ENCODE assay signal across 10 cellular contexts in genomic region chr13:87123987-87124784, GRCh38.
A peak's percentile ranks its signal among the peaks of the same experiment; 100 is the strongest.
DNase-seq lines count a peak whose midpoint lies in the region; ATAC-seq and TF ChIP-seq lines count a peak whose summit lies in the region.
"Had no signal": no experiment of that assay in that cellular context is flagged by ENCODE, and none has a peak within 500 bp of the region (broad histone marks: within the 10 kb centered on the region; RNA-seq: fewer than 3 reads in every experiment).

No MANE protein-coding gene starts in this region.

- no peak for TF ChIP-seq POLR2A in GM18505 (IDR thresholded peaks at IDR 0.05; ENCODE audit: borderline replicate concordance, extremely low read depth, insufficient read depth, insufficient read length)

- no peaks in the 10 kb centered on the region for H3K9me3 ChIP-seq in AG04450 (ENCODE audit: control insufficient read depth, insufficient read depth, low read length)

- H3K36me3 Mint-ChIP-seq in progenitor cell of endocrine pancreas (ENCODE audit: insufficient read depth), result no peaks in the 10 kb centered on the region

- CTCF ChIA-PET in AG04450 (lab: Charles Lee), result no interaction called here
- CTCF ChIA-PET in RWPE1 (lab: Yijun Ruan, JAX), result interaction anchor here (0.6 to 0.7 kb wide), 2 partner anchors 48 to 138 kb away, joined by 3 to 4 read pairs; no protein-coding TSS in a partner anchor

- intact Hi-C loops in sciatic nerve (cut with DNase I), result no loop called here

- DNase-seq in AG04450 (ENCODE audit: low read depth, low spot score), result peak; percentile 98
- peak; percentile 96 for DNase-seq in HCEC 1CT
- DNase-seq in RWPE1 (ENCODE audit: low spot score), result peak; percentile 82
- DNase-seq in foreskin keratinocyte, result peak; percentile 97
- no peak for DNase-seq in activated CD8-positive, alpha-beta memory T cell treated with anti-CD3 and anti-CD28 coated beads, Interleukin-2, amount 50 U/mL, for 4 hours
- no peak for DNase-seq in progenitor cell of endocrine pancreas (ENCODE audit: low spot score, unreplicated experiment)
- no peak for DNase-seq in sciatic nerve (ENCODE audit: low spot score)

- no peak for TF ChIP-seq CTCF in AG04450 (IDR thresholded peaks at IDR 0.05; ENCODE audit: low read depth, low read length)
- TF ChIP-seq CTCF in RWPE1 (conservative IDR thresholded peaks at IDR 0.05; ENCODE audit: low read depth), result no peak
- TF ChIP-seq CTCF in foreskin keratinocyte (conservative IDR thresholded peaks at IDR 0.05), result no peak
- TF ChIP-seq CTCF in progenitor cell of endocrine pancreas (IDR thresholded peaks at IDR 0.05; ENCODE audit: unreplicated experiment), result no peak

- no peaks in the 10 kb centered on the region for H3K27me3 Mint-ChIP-seq in progenitor cell of endocrine pancreas

- peak overlapping the region; percentile 66 for H3K27ac ChIP-seq in AG04450 (ENCODE audit: low read depth, low read length)
- peak overlapping the region; percentile 67 for H3K27ac ChIP-seq in RWPE1
- no peak overlapping the region for H3K27ac ChIP-seq in foreskin keratinocyte

- H3K27ac Mint-ChIP-seq in progenitor cell of endocrine pancreas, result no peak overlapping the region
- H3K27ac Mint-ChIP-seq: T-helper 1 cell treated with Interleukin-12 subunit alpha and Interleukin-12 subunit beta and Interleukin-4 antibody, amounts not matched to agents 30 μg/mL and 1 μg/mL, for 36 hours had no signal

- H3K4me3 ChIP-seq in AG04450 (ENCODE audit: low read depth, low read length), result peak overlapping the region; percentile 14; the same call in 1 of the 2 replicates
- H3K4me3 ChIP-seq: GM12878 had no signal

- peaks cover 2% of the 10 kb centered on the region for H3K4me1 Mint-ChIP-seq in progenitor cell of endocrine pancreas (ENCODE audit: low read depth)

- H3K9me3 Mint-ChIP-seq in progenitor cell of endocrine pancreas (ENCODE audit: low read depth), result no peaks in the 10 kb centered on the region
- H3K9me3 Mint-ChIP-seq: T-helper 1 cell treated with Interleukin-12 subunit alpha and Interleukin-12 subunit beta and Interleukin-4 antibody, amounts not matched to agents 30 μg/mL and 1 μg/mL, for 36 hours had no signal

- POLR2A ChIA-PET in AG04450 (lab: Yijun Ruan, JAX) (interaction anchor here (1.2 to 1.4 kb wide), 2 partner anchors 31 to 35 kb away, joined by 3 to 6 read pairs; no protein-coding TSS in a partner anchor), RWPE1 (lab: Yijun Ruan, JAX; ENCODE audit: low non-redundant PET) (no interaction called here)

- ATAC-seq in foreskin keratinocyte, result peak; percentile 100
- ATAC-seq in GM18505 (IDR thresholded peaks at IDR 0.05; ENCODE audit: unreplicated experiment), result no peak
- ATAC-seq in sciatic nerve, result no peak
- ATAC-seq: GM12878 had no signal

- H3K27me3 ChIP-seq in AG04450 (ENCODE audit: control insufficient read depth, insufficient read depth, low read length), result no peaks in the 10 kb centered on the region
- no peaks in the 10 kb centered on the region for H3K27me3 ChIP-seq in foreskin keratinocyte

- no peak overlapping the region for H3K4me3 Mint-ChIP-seq in progenitor cell of endocrine pancreas (ENCODE audit: low read depth)
- H3K4me3 Mint-ChIP-seq: T-helper 1 cell treated with Interleukin-12 subunit alpha and Interleukin-12 subunit beta and Interleukin-4 antibody, amounts not matched to agents 30 μg/mL and 1 μg/mL, for 36 hours had no signal

- H3K4me1 ChIP-seq in foreskin keratinocyte, result no peaks in the 10 kb centered on the region

Comparison
In these comparisons a context has a peak if more than half of its experiments do, and no peak if none do; other contexts are left out.
1. DNase-seq: peak in AG04450 (single experiment), HCEC 1CT (single experiment), RWPE1 (single experiment) and foreskin keratinocyte (2 of 2); none in activated CD8-positive, alpha-beta memory T cell treated with anti-CD3 and anti-CD28 coated beads, Interleukin-2, amount 50 U/mL, for 4 hours (single experiment), progenitor cell of endocrine pancreas (single experiment) and sciatic nerve (single experiment).